Comparison of ENCODE assay signal across 24 cellular contexts in genomic region chr19:17227798-17228367, GRCh38. TPM values are rescaled to one million over a fixed set of nuclear protein-coding genes. Genes with fewer than 3 reads are reported as not detected.
DNase-seq lines count a peak whose midpoint lies in the region; ATAC-seq, FAIRE-seq and TF ChIP-seq lines count a peak whose summit lies in the region.
"Had no signal": no experiment of that assay in that cellular context is flagged by ENCODE, and none has a peak within 500 bp of the region (broad histone marks: within the 10 kb centered on the region; RNA-seq: fewer than 3 reads in every experiment).

No MANE protein-coding gene starts in this region.

- no peak overlapping the region for H3K27ac ChIP-seq in CD4-positive, alpha-beta T cell (ENCODE audit: low read depth, low read length)
- H3K27ac ChIP-seq in K562 (ENCODE audit: extremely low read depth, low read depth, low read length) = peak overlapping the region; percentile 88
- H3K27ac ChIP-seq in neural progenitor cell = no peak overlapping the region
- H3K27ac ChIP-seq: cardiac muscle cell, HL-60 had no signal

- H3K9me3 ChIP-seq in CD4-positive, alpha-beta T cell (ENCODE audit: control insufficient read depth, low read length) = no peaks in the 10 kb centered on the region
- H3K9me3 ChIP-seq in HAP-1 (no peaks in the 10 kb centered on the region), K562 (replicated peaks; ENCODE audit: control insufficient read depth, insufficient read depth, low read depth, low read length) (no peaks in the 10 kb centered on the region), neural progenitor cell (ENCODE audit: low read depth) (no peaks in the 10 kb centered on the region)
- H3K9me3 ChIP-seq: uterus had no signal

- H3K4me3 ChIP-seq in HAP-1 (peak overlapping the region; percentile 80), K562 (peak overlapping the region; percentile 6; the same call in 1 of the 2 replicates), neural progenitor cell (no peak overlapping the region)

- FAIRE-seq in K562 (lab: Jason Lieb, UNC) = peak; percentile 70
- no peak for FAIRE-seq in GM19239 (lab: Jason Lieb, UNC)
- FAIRE-seq: GM12891, RCC 7860 had no signal

- H3F3A ChIP-seq in neural progenitor cell (ENCODE audit: low read depth) = peaks cover 38% of the 10 kb centered on the region

- TSS peak; percentile 69 for BruUV-seq in K562 (replicated peaks; lab: Mats Ljungman, UMichigan)

- no peaks in the 10 kb centered on the region for H3K9me3 Mint-ChIP-seq in CD4-positive, alpha-beta T cell
- H3K9me3 Mint-ChIP-seq in neural progenitor cell (no peaks in the 10 kb centered on the region), mesothelial cell of epicardium (no peaks in the 10 kb centered on the region)
- H3K9me3 Mint-ChIP-seq: activated naive CD4-positive, alpha-beta T cell treated with anti-CD3 and anti-CD28 coated beads, Interleukin-2, amount 50 U/mL, for 72 hours; effector memory CD8-positive, alpha-beta T cell; memory B cell had no signal

- 37% methylated on average over 13 of the region's 13 CpGs for WGBS in K562 (ENCODE audit: insufficient coverage, low coverage, missing lambda C conversion rate)

- no peak overlapping the region for H3K27ac Mint-ChIP-seq in CD4-positive, alpha-beta T cell
- H3K27ac Mint-ChIP-seq in neural progenitor cell (no peak overlapping the region), mesothelial cell of epicardium (no peak overlapping the region)

- H3K36me3 ChIP-seq in HAP-1 (replicated peaks) = peaks cover 24% of the 10 kb centered on the region
- H3K36me3 ChIP-seq in K562 (ENCODE audit: control insufficient read depth, insufficient read depth, low read length) = peaks cover 43% of the 10 kb centered on the region; the same call in 2 of the 3 replicates
- no peaks in the 10 kb centered on the region for H3K36me3 ChIP-seq in neural progenitor cell
- H3K36me3 ChIP-seq: uterus had no signal

- peak overlapping the region; percentile 38 for H3K4me3 Mint-ChIP-seq in CD4-positive, alpha-beta T cell
- H3K4me3 Mint-ChIP-seq in neural progenitor cell (peak overlapping the region; percentile 89), mesothelial cell of epicardium (no peak overlapping the region)

- CTCF ChIA-PET in CD4-positive, alpha-beta T cell (lab: Charles Lee) = interaction anchor here (1.7 kb wide), 1 partner anchor 8 kb away, joined by 14 read pairs; no protein-coding TSS in a partner anchor
- CTCF ChIA-PET in K562 (lab: Yijun Ruan, JAX; ENCODE audit: low intra/inter-chr PET ratio) = no interaction called here

- H3K36me3 Mint-ChIP-seq in CD4-positive, alpha-beta T cell (ENCODE audit: low read depth) = peaks cover 5% of the 10 kb centered on the region
- H3K36me3 Mint-ChIP-seq in neural progenitor cell (peaks cover 10% of the 10 kb centered on the region), mesothelial cell of epicardium (peaks cover 11% of the 10 kb centered on the region)
- H3K36me3 Mint-ChIP-seq: activated naive CD4-positive, alpha-beta T cell treated with anti-CD3 and anti-CD28 coated beads, Interleukin-2, amount 50 U/mL, for 72 hours had no signal

- POLR2A ChIA-PET in CD4-positive, alpha-beta T cell (lab: Charles Lee) = interaction anchor here (3.6 kb wide), 1 partner anchor 13 kb away, joined by 97 read pairs; the partner anchor contains the start of gene USE1
- POLR2A ChIA-PET in K562 (lab: Yijun Ruan, JAX) = interaction anchor here (0.5 to 11.9 kb wide), 8 partner anchors 9 to 60 kb away, joined by 3 to 129 read pairs (median 3); partner anchors contain the start of genes ANKLE1, BABAM1, USE1 and USHBP1

- no peaks in the 10 kb centered on the region for H3K9me1 ChIP-seq in K562 (ENCODE audit: control insufficient read depth, insufficient read depth, low read length)

- no peak for TF ChIP-seq CTCF in CD4-positive, alpha-beta T cell (IDR thresholded peaks at IDR 0.05)
- TF ChIP-seq CTCF in K562 (IDR thresholded peaks at IDR 0.05 in 2 of 3, conservative IDR thresholded peaks at IDR 0.05 in 1 of 3; ENCODE audit: insufficient read depth in 2 of 3, low read depth in 1 of 3, low read length in 3 of 3) (no peak), neural progenitor cell (IDR thresholded peaks at IDR 0.05) (no peak), mesothelial cell of epicardium (IDR thresholded peaks at IDR 0.05; ENCODE audit: unreplicated experiment) (no peak)

- H3K79me2 ChIP-seq in K562 (ENCODE audit: control insufficient read depth, insufficient read depth, low read length) (peaks cover 34% of the 10 kb centered on the region), neural progenitor cell (ENCODE audit: low read depth) (peaks cover 4% of the 10 kb centered on the region)

- no peak for TF ChIP-seq EP300 in K562 (IDR thresholded peaks at IDR 0.05; ENCODE audit: low read length)

- no peak overlapping the region for H2AFZ ChIP-seq in K562 (ENCODE audit: low read depth, low read length)
- no peak overlapping the region for H2AFZ ChIP-seq in neural progenitor cell (replicated peaks)

- H4K20me1 ChIP-seq in K562 (replicated peaks; ENCODE audit: control insufficient read depth, insufficient read depth, low read length) (0 out of 2 replicates have a peak, but pooled peaks cover 4% of the 10 kb centered on the region), neural progenitor cell (ENCODE audit: low read depth) (peaks cover 8% of the 10 kb centered on the region)

- no peaks in the 10 kb centered on the region for H3K27me3 Mint-ChIP-seq in CD4-positive, alpha-beta T cell
- peaks cover 10% of the 10 kb centered on the region for H3K27me3 Mint-ChIP-seq in neural progenitor cell (ENCODE audit: insufficient read depth, low read depth)
- no peaks in the 10 kb centered on the region for H3K27me3 Mint-ChIP-seq in mesothelial cell of epicardium (ENCODE audit: low read depth)
- H3K27me3 Mint-ChIP-seq: effector memory CD8-positive, alpha-beta T cell; memory B cell had no signal

- no peak for TF ChIP-seq POLR2A in K562 (conservative IDR thresholded peaks at IDR 0.05)

- no peak for DNase-seq in CD4-positive, alpha-beta T cell
- DNase-seq in HAP-1 (ENCODE audit: low spot score in 2 of 2) (peak in 1 of 2 experiments; percentile 41), K562 (ENCODE audit: extremely low read depth in 1 of 4, low spot score in 3 of 4) (peak in 2 of 4 experiments; percentile 44 to 70), neural progenitor cell (ENCODE audit: low spot score) (no peak), mesothelial cell of epicardium (ENCODE audit: low spot score in 2 of 2, unreplicated experiment in 2 of 2) (no peak), AG20443 (ENCODE audit: low spot score) (no peak), GM19239 (ENCODE audit: insufficient read length, low spot score) (no peak)
- DNase-seq: activated CD4-positive, CD25-positive, alpha-beta regulatory T cell; activated CD8-positive, alpha-beta memory T cell treated with anti-CD3 and anti-CD28 coated beads, Interleukin-2, amount 50 U/mL, for 4 hours; effector memory CD8-positive, alpha-beta T cell; NCI-H1436 treated with DMSO at 0.1 percent for 48 hours; nucleus accumbens; stimulated activated naive CD4-positive, alpha-beta T cell; uterus had no signal

- H3K4me2 ChIP-seq in K562 (ENCODE audit: insufficient read depth, low read length) (peak overlapping the region; percentile 90), neural progenitor cell (peak overlapping the region; percentile 22)

- H3K4me1 ChIP-seq in HAP-1 (peaks cover 14% of the 10 kb centered on the region), K562 (replicated peaks in 1 of 2; ENCODE audit: control insufficient read depth in 2 of 2, insufficient read depth in 2 of 2, low read length in 2 of 2) (peaks cover 6 to 41% of the 10 kb centered on the region in 2 experiments; a peak in 4 of 5 replicates), neural progenitor cell (peaks cover 3% of the 10 kb centered on the region)

- in situ Hi-C loops in HAP-1 (cut with MboI; ENCODE audit: low sequenced_read_pairs) (no loop called here), K562 (cut with MboI) (no loop called here)

- H3K27me3 ChIP-seq in CD4-positive, alpha-beta T cell (ENCODE audit: control insufficient read depth, insufficient read depth, low read length) = no peaks in the 10 kb centered on the region
- H3K27me3 ChIP-seq in HAP-1 (ENCODE audit: low read depth) (no peaks in the 10 kb centered on the region), K562 (ENCODE audit: control insufficient read depth in 2 of 2, insufficient read depth in 2 of 2, low read length in 2 of 2) (no peaks in the 10 kb centered on the region), neural progenitor cell (no peaks in the 10 kb centered on the region)
- H3K27me3 ChIP-seq: cardiac muscle cell, uterus had no signal

- H3K9ac ChIP-seq in K562 (ENCODE audit: insufficient read depth in 1 of 2, low read depth in 2 of 2, low read length in 2 of 2) (peak overlapping the region; percentile 72 to 91), neural progenitor cell (no peak overlapping the region)

- TF ChIP-seq RAD21 in K562 (CRISPR knock-in tag; conservative IDR thresholded peaks at IDR 0.05 in 1 of 2, IDR thresholded peaks at IDR 0.05 in 1 of 2) = no peak

- no peak for ATAC-seq in CD4-positive, alpha-beta T cell (ENCODE audit: poor library complexity)
- peak; percentile 13 for ATAC-seq in K562
- ATAC-seq: activated naive CD4-positive, alpha-beta T cell treated with anti-CD3 and anti-CD28 coated beads, Interleukin-2, amount 50 U/mL, for 72 hours; effector memory CD8-positive, alpha-beta T cell had no signal

- H3K4me1 Mint-ChIP-seq in CD4-positive, alpha-beta T cell (ENCODE audit: low read depth) = peaks cover 4% of the 10 kb centered on the region
- H3K4me1 Mint-ChIP-seq in neural progenitor cell (peaks cover 6% of the 10 kb centered on the region), mesothelial cell of epicardium (peaks cover 4% of the 10 kb centered on the region)

- intact Hi-C loops in CD4-positive, alpha-beta T cell (cut with DNase I, micrococcal nuclease) = loop anchor here in 1 of 2 experiments (2.0 to 5.0 kb wide), 3 partner anchors 39 to 151 kb away; partner anchors contain the start of genes BABAM1, HAUS8, MRPL34 and MYO9B
- intact Hi-C loops in K562 (cut with micrococcal nuclease) = loop anchor here (1.0 to 5.0 kb wide), 2 partner anchors 7 to 39 kb away; partner anchors contain the start of gene BABAM1

RNA-seq across cellular contexts. Expression of gene OCEL1, which starts 1.9 kb away (rescaled TPM):
- total RNA-seq in CD4-positive, alpha-beta T cell = 10 to 100 TPM; 20.5 to 22.2 TPM
- 6.5 and 21.1 TPM in 2 replicates for total RNA-seq in K562 (2011; cell fraction: chromatin; rRNA removed; ENCODE audit: low replicate concordance)
- total RNA-seq in K562 (2011; cell fraction: nucleolus; rRNA removed) = 15.1 and 16.3 TPM in 2 replicates
- total RNA-seq in K562 (2011; cell fraction: nucleoplasm; rRNA removed) = 12.4 and 15.1 TPM in 2 replicates
- total RNA-seq in K562 (2014; rRNA removed) (12.4 and 17.6 TPM in 2 replicates), K562 (2014; rRNA removed; fragmentation: Illumina TruSeq; extraction: Trizol) (11.6 and 14.7 TPM in 2 replicates), K562 (2015; rRNA removed; fragmentation: Illumina TruSeq; extraction: Trizol) (9.3 and 11.2 TPM in 2 replicates), K562 (2021) (38.0 and 38.6 TPM in 2 replicates), neural progenitor cell (ENCODE audit: low replicate concordance) (4.6 and 7.7 TPM in 2 replicates), mesothelial cell of epicardium (14.3 to 19.2 TPM (median 16.2 TPM) in 3 replicates)
- polyA plus RNA-seq in K562 (2011; rRNA removed) (10.2 TPM in 2 replicates), K562 (2014; fragmentation: Illumina TruSeq; extraction: Trizol) (18.8 and 27.0 TPM in 2 replicates), K562 (2014; fragmentation: Nextera tagmentation; extraction: Ambion mirVana) (10 to 100 TPM in 1 of 2 experiments, 1 to 10 TPM in 1; 8.0 to 10.7 TPM), K562 (2014; rRNA removed) (16.3 and 18.6 TPM in 2 replicates)
- polyA plus RNA-seq in K562 (2011; cell fraction: cytosol; rRNA removed) = 13.3 and 25.0 TPM in 2 replicates
- polyA plus RNA-seq in K562 (2011; cell fraction: nucleus; rRNA removed) = 15.4 and 17.4 TPM in 2 replicates
- polyA plus RNA-seq in K562 (2012) = 24.9 and 39.7 TPM in 2 replicates
- polyA minus RNA-seq in K562 (2011; rRNA and poly(A)+ RNA removed) = 3.5 and 5.2 TPM in 2 replicates
- 10.7 and 13.4 TPM in 2 replicates for polyA minus RNA-seq in K562 (2011; cell fraction: cytosol; rRNA and poly(A)+ RNA removed)
- 4.0 and 4.9 TPM in 2 replicates for polyA minus RNA-seq in K562 (2011; cell fraction: nucleus; rRNA and poly(A)+ RNA removed)

RNA-seq across cellular contexts. Expression of gene USE1, which starts 12.7 kb away (rescaled TPM):
- total RNA-seq in CD4-positive, alpha-beta T cell = 10 to 100 TPM; 23.1 to 24.3 TPM
- 15.6 and 34.4 TPM in 2 replicates for total RNA-seq in K562 (2011; cell fraction: chromatin; rRNA removed; ENCODE audit: low replicate concordance)
- total RNA-seq in K562 (2011; cell fraction: nucleolus; rRNA removed) = 24.5 and 31.5 TPM in 2 replicates
- total RNA-seq in K562 (2011; cell fraction: nucleoplasm; rRNA removed) = 20.2 and 24.3 TPM in 2 replicates
- 38.8 and 40.7 TPM in 2 replicates for total RNA-seq in K562 (2014; rRNA removed)
- 15.2 and 17.3 TPM in 2 replicates for total RNA-seq in K562 (2014; rRNA removed; fragmentation: Illumina TruSeq; extraction: Trizol)
- total RNA-seq in K562 (2015; rRNA removed; fragmentation: Illumina TruSeq; extraction: Trizol) = 23.9 TPM in 2 replicates
- 34.0 and 34.9 TPM in 2 replicates for total RNA-seq in K562 (2021)
- 19.1 and 21.1 TPM in 2 replicates for polyA plus RNA-seq in K562 (2011; rRNA removed)
- polyA plus RNA-seq in K562 (2011; cell fraction: cytosol; rRNA removed) = 25.0 and 38.2 TPM in 2 replicates
- 16.7 and 20.6 TPM in 2 replicates for polyA plus RNA-seq in K562 (2011; cell fraction: nucleus; rRNA removed)
- 35.2 and 46.0 TPM in 2 replicates for polyA plus RNA-seq in K562 (2012)
- 27.3 and 32.8 TPM in 2 replicates for polyA plus RNA-seq in K562 (2014; fragmentation: Illumina TruSeq; extraction: Trizol)
- 10 to 100 TPM; 39.3 to 46.7 TPM for polyA plus RNA-seq in K562 (2014; fragmentation: Nextera tagmentation; extraction: Ambion mirVana)
- 50.6 and 52.4 TPM in 2 replicates for polyA plus RNA-seq in K562 (2014; rRNA removed)
- 11.2 and 20.2 TPM in 2 replicates for polyA minus RNA-seq in K562 (2011; rRNA and poly(A)+ RNA removed)
- 12.1 and 12.7 TPM in 2 replicates for polyA minus RNA-seq in K562 (2011; cell fraction: cytosol; rRNA and poly(A)+ RNA removed)
- 6.6 and 9.3 TPM in 2 replicates for polyA minus RNA-seq in K562 (2011; cell fraction: nucleus; rRNA and poly(A)+ RNA removed)
- 12.1 and 13.6 TPM in 2 replicates for total RNA-seq in neural progenitor cell (ENCODE audit: low replicate concordance)
- 24.4 to 26.0 TPM (median 25.8 TPM) in 3 replicates for total RNA-seq in mesothelial cell of epicardium

RNA-seq across cellular contexts. Expression of gene NR2F6, which starts 17.8 kb away (rescaled TPM):
- total RNA-seq in CD4-positive, alpha-beta T cell = 1 to 10 TPM in 1 of 2 experiments, under 1 TPM in 1; 0.74 to 1.1 TPM
- total RNA-seq in K562 (2011; cell fraction: chromatin; rRNA removed; ENCODE audit: low replicate concordance) = 10.8 and 27.6 TPM in 2 replicates
- 38.8 and 38.9 TPM in 2 replicates for total RNA-seq in K562 (2011; cell fraction: nucleolus; rRNA removed)
- 21.8 and 21.9 TPM in 2 replicates for total RNA-seq in K562 (2011; cell fraction: nucleoplasm; rRNA removed)
- 93.2 and 99.7 TPM in 2 replicates for total RNA-seq in K562 (2014; rRNA removed)
- total RNA-seq in K562 (2014; rRNA removed; fragmentation: Illumina TruSeq; extraction: Trizol) = 9.8 and 12.6 TPM in 2 replicates
- total RNA-seq in K562 (2015; rRNA removed; fragmentation: Illumina TruSeq; extraction: Trizol) = 22.8 and 25.2 TPM in 2 replicates
- 95.9 and 97.5 TPM in 2 replicates for total RNA-seq in K562 (2021)
- 18.8 and 23.9 TPM in 2 replicates for polyA plus RNA-seq in K562 (2011; rRNA removed)
- 30.9 and 123 TPM in 2 replicates for polyA plus RNA-seq in K562 (2011; cell fraction: cytosol; rRNA removed)
- polyA plus RNA-seq in K562 (2011; cell fraction: nucleus; rRNA removed) = 22.1 and 32.8 TPM in 2 replicates
- polyA plus RNA-seq in K562 (2012) = 39.5 and 51.7 TPM in 2 replicates
- 11.4 and 15.7 TPM in 2 replicates for polyA plus RNA-seq in K562 (2014; fragmentation: Illumina TruSeq; extraction: Trizol)
- polyA plus RNA-seq in K562 (2014; fragmentation: Nextera tagmentation; extraction: Ambion mirVana) = 1 to 10 TPM in 1 of 2 experiments, under 1 TPM in 1; 0.76 to 3.0 TPM
- 64.2 and 69.6 TPM in 2 replicates for polyA plus RNA-seq in K562 (2014; rRNA removed)
- polyA minus RNA-seq in K562 (2011; rRNA and poly(A)+ RNA removed) = 5.7 and 7.4 TPM in 2 replicates
- polyA minus RNA-seq in K562 (2011; cell fraction: cytosol; rRNA and poly(A)+ RNA removed) = 29.7 and 39.7 TPM in 2 replicates
- polyA minus RNA-seq in K562 (2011; cell fraction: nucleus; rRNA and poly(A)+ RNA removed) = 9.3 and 11.7 TPM in 2 replicates
- 14.3 and 67.0 TPM in 2 replicates for total RNA-seq in neural progenitor cell (ENCODE audit: low replicate concordance)
- 59.1 to 61.8 TPM (median 61.2 TPM) in 3 replicates for total RNA-seq in mesothelial cell of epicardium

RNA-seq across cellular contexts. Expression of gene USHBP1, which starts 36.7 kb away (rescaled TPM):
- not detected for total RNA-seq in CD4-positive, alpha-beta T cell
- total RNA-seq in K562 (2011; cell fraction: chromatin; rRNA removed; ENCODE audit: low replicate concordance) = 0.21 and 0.56 TPM in 2 replicates
- 0.53 and 0.83 TPM in 2 replicates for total RNA-seq in K562 (2011; cell fraction: nucleolus; rRNA removed)
- total RNA-seq in K562 (2011; cell fraction: nucleoplasm; rRNA removed) = 0.15 and 0.44 TPM in 2 replicates
- total RNA-seq in K562 (2014; rRNA removed) (0.04 and 0.05 TPM in 2 replicates), K562 (2014; rRNA removed; fragmentation: Illumina TruSeq; extraction: Trizol) (not detected in 2 replicates), K562 (2015; rRNA removed; fragmentation: Illumina TruSeq; extraction: Trizol) (not detected in 2 replicates), K562 (2021) (0.16 TPM in 1 of 2 replicates, not detected in the other), neural progenitor cell (ENCODE audit: low replicate concordance) (0.28 and 1.1 TPM in 2 replicates), mesothelial cell of epicardium (0.45 TPM in 1 of 3 replicates, not detected in the others)
- polyA plus RNA-seq in K562 (2011; rRNA removed) (0.03 TPM in 2 replicates), K562 (2014; fragmentation: Illumina TruSeq; extraction: Trizol) (0.10 TPM in 1 of 2 replicates, not detected in the other), K562 (2014; fragmentation: Nextera tagmentation; extraction: Ambion mirVana) (not detected), K562 (2014; rRNA removed) (0.05 and 0.11 TPM in 2 replicates)
- polyA plus RNA-seq in K562 (2011; cell fraction: cytosol; rRNA removed) = 0.03 and 0.07 TPM in 2 replicates
- polyA plus RNA-seq in K562 (2011; cell fraction: nucleus; rRNA removed) = 0.24 and 0.32 TPM in 2 replicates
- polyA plus RNA-seq in K562 (2012) = 0.07 and 0.19 TPM in 2 replicates
- polyA minus RNA-seq in K562 (2011; rRNA and poly(A)+ RNA removed) = not detected in 2 replicates
- polyA minus RNA-seq in K562 (2011; cell fraction: cytosol; rRNA and poly(A)+ RNA removed) = not detected in 2 replicates
- polyA minus RNA-seq in K562 (2011; cell fraction: nucleus; rRNA and poly(A)+ RNA removed) = not detected in 2 replicates
- total RNA-seq: fibroblast of villous mesenchyme, LHCN-M2, NCI-H460 had no signal
- polyA plus RNA-seq: CD14-positive monocyte had no signal

RNA-seq across cellular contexts. Expression of gene BABAM1, which starts 39.4 kb away (rescaled TPM):
- 10 to 100 TPM; 56.2 to 63.5 TPM for total RNA-seq in CD4-positive, alpha-beta T cell
- total RNA-seq in K562 (2011; cell fraction: chromatin; rRNA removed; ENCODE audit: low replicate concordance) = 60.5 and 172 TPM in 2 replicates
- total RNA-seq in K562 (2011; cell fraction: nucleolus; rRNA removed) = 114 and 138 TPM in 2 replicates
- 106 and 109 TPM in 2 replicates for total RNA-seq in K562 (2011; cell fraction: nucleoplasm; rRNA removed)
- 118 and 150 TPM in 2 replicates for total RNA-seq in K562 (2014; rRNA removed)
- 83.8 and 100 TPM in 2 replicates for total RNA-seq in K562 (2014; rRNA removed; fragmentation: Illumina TruSeq; extraction: Trizol)
- total RNA-seq in K562 (2015; rRNA removed; fragmentation: Illumina TruSeq; extraction: Trizol) = 92.7 and 92.9 TPM in 2 replicates
- total RNA-seq in K562 (2021) = 115 and 116 TPM in 2 replicates
- 131 and 139 TPM in 2 replicates for polyA plus RNA-seq in K562 (2011; rRNA removed)
- polyA plus RNA-seq in K562 (2011; cell fraction: cytosol; rRNA removed) = 143 and 168 TPM in 2 replicates
- polyA plus RNA-seq in K562 (2011; cell fraction: nucleus; rRNA removed) = 198 and 210 TPM in 2 replicates
- polyA plus RNA-seq in K562 (2012) = 90.9 and 91.9 TPM in 2 replicates
- 113 and 124 TPM in 2 replicates for polyA plus RNA-seq in K562 (2014; fragmentation: Illumina TruSeq; extraction: Trizol)
- polyA plus RNA-seq in K562 (2014; fragmentation: Nextera tagmentation; extraction: Ambion mirVana) = 10 to 100 TPM; 14.7 to 21.5 TPM
- polyA plus RNA-seq in K562 (2014; rRNA removed) = 160 and 193 TPM in 2 replicates
- 35.7 and 38.4 TPM in 2 replicates for polyA minus RNA-seq in K562 (2011; rRNA and poly(A)+ RNA removed)
- 28.1 and 30.4 TPM in 2 replicates for polyA minus RNA-seq in K562 (2011; cell fraction: cytosol; rRNA and poly(A)+ RNA removed)
- polyA minus RNA-seq in K562 (2011; cell fraction: nucleus; rRNA and poly(A)+ RNA removed) = 18.4 and 26.7 TPM in 2 replicates
- total RNA-seq in neural progenitor cell (ENCODE audit: low replicate concordance) = 89.8 and 107 TPM in 2 replicates
- total RNA-seq in mesothelial cell of epicardium = 91.6 to 98.6 TPM (median 92.2 TPM) in 3 replicates
